Comparison of ENCODE assay signal across 20 cellular contexts in genomic region chr1:167433884-167434283, GRCh38.
DNase-seq lines count a peak whose midpoint lies in the region; ATAC-seq and TF ChIP-seq lines count a peak whose summit lies in the region.
"Had no signal": no experiment of that assay in that cellular context is flagged by ENCODE, and none has a peak within 500 bp of the region (broad histone marks: within the 10 kb centered on the region; RNA-seq: fewer than 3 reads in every experiment).

No MANE protein-coding gene starts in this region.

- no peak for ATAC-seq in activated T-cell treated with anti-CD3 and anti-CD28 coated beads, Interleukin-2, amount 50 U/mL, for 72 hours (replicated peaks in 1 of 2)
- ATAC-seq in T-cell (replicated peaks in 1 of 4) (no peak), natural killer cell (no peak), GM21367 (IDR thresholded peaks at IDR 0.05; ENCODE audit: unreplicated experiment) (no peak)
- ATAC-seq: upper lobe of right lung had no signal

- CTCF ChIA-PET in CD4-positive, alpha-beta memory T cell (lab: Charles Lee; ENCODE audit: partially characterized antibody), result interaction anchor here (1.0 to 3.0 kb wide), 5 partner anchors 9 to 107 kb away, joined by 3 to 13 read pairs (median 3); no protein-coding TSS in a partner anchor
- CTCF ChIA-PET in T-cell (lab: Charles Lee), result no interaction called here

- no peak overlapping the region for H3K27ac ChIP-seq in CD4-positive, alpha-beta memory T cell (ENCODE audit: low read depth, low read length)
- H3K27ac ChIP-seq: ovary, upper lobe of right lung had no signal

- H3K36me3 ChIP-seq in CD4-positive, alpha-beta memory T cell (ENCODE audit: insufficient read depth, low read length), result peaks cover 77% of the 10 kb centered on the region
- H3K36me3 ChIP-seq: ovary, upper lobe of right lung had no signal

- peaks cover 74% of the 10 kb centered on the region for H3K4me1 ChIP-seq in CD4-positive, alpha-beta memory T cell (ENCODE audit: insufficient read depth, low read length)
- H3K4me1 ChIP-seq: upper lobe of right lung had no signal

- no peak overlapping the region for H3K4me3 Mint-ChIP-seq in activated T-cell treated with anti-CD3 and anti-CD28 coated beads, Interleukin-2, amount 50 U/mL, for 72 hours
- peak overlapping the region in 2 of 8 donors; percentile 39 to 42 for H3K4me3 Mint-ChIP-seq in CD4-positive, alpha-beta memory T cell
- H3K4me3 Mint-ChIP-seq in T-cell, result no peak overlapping the region
- peak overlapping the region; percentile 75 for H3K4me3 Mint-ChIP-seq in natural killer cell
- H3K4me3 Mint-ChIP-seq: brain, nephron progenitor cell had no signal

- POLR2A ChIA-PET in CD4-positive, alpha-beta memory T cell (lab: Charles Lee; ENCODE audit: partially characterized antibody), result interaction anchor here (1.5 to 2.9 kb wide), 4 partner anchors 14 to 210 kb away, joined by 3 to 8 read pairs (median 4); no protein-coding TSS in a partner anchor
- POLR2A ChIA-PET in T-cell (lab: Charles Lee), result no interaction called here

- H3K27ac Mint-ChIP-seq in activated T-cell treated with anti-CD3 and anti-CD28 coated beads, Interleukin-2, amount 50 U/mL, for 72 hours, result peak overlapping the region; percentile 46
- peak overlapping the region; percentile 48 to 88 (median 67) for H3K27ac Mint-ChIP-seq in CD4-positive, alpha-beta memory T cell
- H3K27ac Mint-ChIP-seq in T-cell, result peak overlapping the region; percentile 73 to 79
- peak overlapping the region; percentile 91 to 100 for H3K27ac Mint-ChIP-seq in natural killer cell
- H3K27ac Mint-ChIP-seq: activated T-helper 2 cell treated with anti-CD3 and anti-CD28 coated beads, Interferon-gamma antibody, Interleukin-2, Interleukin-4, amounts not matched to agents 10 μg/mL and 5 μg/mL and 100 μg/mL, durations not matched to agents 14 hours and 24 hours and 36 hours; brain; nephron progenitor cell had no signal

- H3K36me3 Mint-ChIP-seq in activated T-cell treated with anti-CD3 and anti-CD28 coated beads, Interleukin-2, amount 50 U/mL, for 72 hours (ENCODE audit: insufficient read depth in 2 of 2), result peaks cover 11 to 21% of the 10 kb centered on the region in 2 donors
- peaks cover 59 to 87% of the 10 kb centered on the region in 2 donors for H3K36me3 Mint-ChIP-seq in CD4-positive, alpha-beta memory T cell
- H3K36me3 Mint-ChIP-seq in T-cell, result peaks cover 66% of the 10 kb centered on the region
- H3K36me3 Mint-ChIP-seq in natural killer cell, result peaks cover 31% of the 10 kb centered on the region
- H3K36me3 Mint-ChIP-seq: brain had no signal

- TF ChIP-seq POLR2A in erythroblast (IDR thresholded peaks at IDR 0.05; ENCODE audit: low read length), result no peak

- no peak for TF ChIP-seq CTCF in natural killer cell (IDR thresholded peaks at IDR 0.05)

- peaks cover 45% of the 10 kb centered on the region for H3K4me1 Mint-ChIP-seq in activated T-cell treated with anti-CD3 and anti-CD28 coated beads, Interleukin-2, amount 50 U/mL, for 72 hours (ENCODE audit: low read depth)
- peaks cover 45 to 74% (median 56%) of the 10 kb centered on the region in 4 donors for H3K4me1 Mint-ChIP-seq in CD4-positive, alpha-beta memory T cell
- H3K4me1 Mint-ChIP-seq in T-cell (peaks cover 60 to 85% (median 83%) of the 10 kb centered on the region in 3 donors), natural killer cell (peaks cover 91 to 96% of the 10 kb centered on the region in 2 donors)

- no peaks in the 10 kb centered on the region for H3K27me3 Mint-ChIP-seq in activated T-cell treated with anti-CD3 and anti-CD28 coated beads, Interleukin-2, amount 50 U/mL, for 72 hours (ENCODE audit: low read depth)
- H3K27me3 Mint-ChIP-seq in CD4-positive, alpha-beta memory T cell, result no peaks in the 10 kb centered on the region
- H3K27me3 Mint-ChIP-seq in T-cell, result no peaks in the 10 kb centered on the region
- H3K27me3 Mint-ChIP-seq in natural killer cell (ENCODE audit: low read depth in 2 of 2), result no peaks in the 10 kb centered on the region

- DNase-seq in activated T-cell treated with anti-CD3 and anti-CD28 coated beads, Interleukin-2, amount 50 U/mL, for 72 hours, result no peak
- DNase-seq in activated T-cell treated with anti-CD3 and anti-CD28 coated beads for 4 hours, result no peak
- DNase-seq in CD4-positive, alpha-beta memory T cell, result no peak
- no peak for DNase-seq in T-cell
- no peak for DNase-seq in natural killer cell
- no peak for DNase-seq in HPDE6-E6E7 (ENCODE audit: extremely low spot score)
- no peak for DNase-seq in erythroblast (lab: John Stamatoyannopoulos, UW)
- DNase-seq: activated CD4-positive, CD25-positive, alpha-beta regulatory T cell treated with anti-CD3 and anti-CD28 coated beads, Interleukin-2, amount 50 U/mL, for 72 hours; DND-41; HCEC 1CT; NCI-H2029; NCI-H524 treated with DMSO at 0.1 percent for 48 hours; nephron progenitor cell; ovary; stimulated activated CD4-positive, alpha-beta T cell treated with anti-CD3 and anti-CD28 coated beads, Interleukin-4, amount 100 ng/mL, for 4 hours; upper lobe of right lung had no signal

- H3K4me3 ChIP-seq in CD4-positive, alpha-beta memory T cell (ENCODE audit: low read length in 2 of 2), result no peak overlapping the region
- H3K4me3 ChIP-seq: lung, ovary, upper lobe of right lung had no signal

- intact Hi-C loops in CD4-positive, alpha-beta memory T cell (cut with micrococcal nuclease), result no loop called here
- intact Hi-C loops in natural killer cell (cut with micrococcal nuclease), result no loop called here

- H3K27me3 ChIP-seq in CD4-positive, alpha-beta memory T cell (ENCODE audit: insufficient read depth, low read length), result no peaks in the 10 kb centered on the region
- H3K27me3 ChIP-seq: ovary, upper lobe of right lung had no signal

- no peaks in the 10 kb centered on the region for H3K9me3 ChIP-seq in CD4-positive, alpha-beta memory T cell (ENCODE audit: control insufficient read depth in 1 of 2, low read length in 2 of 2)
- H3K9me3 ChIP-seq: ovary, upper lobe of right lung had no signal

- no peaks in the 10 kb centered on the region for H3K9me3 Mint-ChIP-seq in activated T-cell treated with anti-CD3 and anti-CD28 coated beads, Interleukin-2, amount 50 U/mL, for 72 hours
- peaks cover 0 to 2% (median 0%) of the 10 kb centered on the region in 8 donors for H3K9me3 Mint-ChIP-seq in CD4-positive, alpha-beta memory T cell
- H3K9me3 Mint-ChIP-seq in T-cell (no peaks in the 10 kb centered on the region), natural killer cell (no peaks in the 10 kb centered on the region)
- H3K9me3 Mint-ChIP-seq: activated T-helper 2 cell treated with anti-CD3 and anti-CD28 coated beads, Interferon-gamma antibody, Interleukin-2, Interleukin-4, amounts not matched to agents 10 μg/mL and 5 μg/mL and 100 μg/mL, durations not matched to agents 14 hours and 24 hours and 36 hours had no signal
